Comparison of ENCODE assay signal across 18 cellular contexts in genomic region chr1:200634449-200635122, GRCh38. TPM values are rescaled to one million over a fixed set of nuclear protein-coding genes. Genes with fewer than 3 reads are reported as not detected.
DNase-seq lines count a peak whose midpoint lies in the region; ATAC-seq and TF ChIP-seq lines count a peak whose summit lies in the region.
"Had no signal": no experiment of that assay in that cellular context is flagged by ENCODE, and none has a peak within 500 bp of the region (broad histone marks: within the 10 kb centered on the region; RNA-seq: fewer than 3 reads in every experiment).

No MANE protein-coding gene starts in this region.

- H4K20me1 ChIP-seq in H9 (ENCODE audit: control insufficient read depth, insufficient read depth, insufficient read length) = no peaks in the 10 kb centered on the region
- no peaks in the 10 kb centered on the region for H4K20me1 ChIP-seq in PC-3 (ENCODE audit: low read length)
- H4K20me1 ChIP-seq in neural progenitor cell (ENCODE audit: low read depth) = no peaks in the 10 kb centered on the region

- H3K27ac Mint-ChIP-seq in H9 (no peak overlapping the region), neural progenitor cell (no peak overlapping the region)
- H3K27ac Mint-ChIP-seq: dendritic cell treated with granulocyte-macrophage colony-stimulating factor and Interleukin-4, amounts not matched to agents 40 ng/mL and 50 ng/mL, for 4 days; stimulated activated naive B cell treated with anti-CD40 and anti-IgM and Interleukin-4, amounts not matched to agents 10 μg/mL and 1 μg/mL and 100 μg/mL, for 72 hours; WTC11 had no signal

- H3K9me3 ChIP-seq in H9 (ENCODE audit: control insufficient read depth, low read depth, low read length) = no peaks in the 10 kb centered on the region
- no peaks in the 10 kb centered on the region for H3K9me3 ChIP-seq in PC-3 (ENCODE audit: low read length)
- no peaks in the 10 kb centered on the region for H3K9me3 ChIP-seq in neural progenitor cell (ENCODE audit: low read depth)
- H3K9me3 ChIP-seq in ovary = no peaks in the 10 kb centered on the region
- H3K9me3 ChIP-seq: vagina had no signal

- no peaks in the 10 kb centered on the region for H3K27me3 ChIP-seq in H9 (ENCODE audit: insufficient read depth, low read length)
- no peaks in the 10 kb centered on the region for H3K27me3 ChIP-seq in PC-3 (ENCODE audit: low read length)
- no peaks in the 10 kb centered on the region for H3K27me3 ChIP-seq in neural progenitor cell
- H3K27me3 ChIP-seq in ovary = no peaks in the 10 kb centered on the region
- H3K27me3 ChIP-seq: vagina had no signal

- no peaks in the 10 kb centered on the region for H3K27me3 Mint-ChIP-seq in H9 (ENCODE audit: low read depth)
- no peaks in the 10 kb centered on the region for H3K27me3 Mint-ChIP-seq in neural progenitor cell (ENCODE audit: insufficient read depth, low read depth)

- BruUV-seq in PC-3 (replicated peaks; lab: Mats Ljungman, UMichigan) = no TSS peak

- no peak overlapping the region for H4K5ac ChIP-seq in H9 (ENCODE audit: insufficient read length, low read depth, low read length)

- CTCF ChIA-PET in PC-3 (lab: Charles Lee) = no interaction called here

- POLR2A ChIA-PET in PC-3 (lab: Charles Lee; ENCODE audit: unreplicated experiment) = no interaction called here

- H3K9ac ChIP-seq in H9 (ENCODE audit: extremely low read depth, insufficient read length, low read length) = no peak overlapping the region
- no peak overlapping the region for H3K9ac ChIP-seq in PC-3 (ENCODE audit: low read length)
- H3K9ac ChIP-seq in neural progenitor cell = no peak overlapping the region

- H3K4me1 ChIP-seq in H9 (ENCODE audit: insufficient read depth, low read length) (peaks cover 6% of the 10 kb centered on the region), PC-3 (ENCODE audit: insufficient read depth, low read length) (peaks cover 2% of the 10 kb centered on the region), neural progenitor cell (no peaks in the 10 kb centered on the region), ovary (ENCODE audit: insufficient read depth) (no peaks in the 10 kb centered on the region)
- H3K4me1 ChIP-seq: vagina had no signal

- no peaks in the 10 kb centered on the region for H3K9me2 ChIP-seq in PC-3 (replicated peaks; ENCODE audit: low read length)

- H3K18ac ChIP-seq in H9 (ENCODE audit: insufficient read length, low read depth, low read length) = no peak overlapping the region

- TF ChIP-seq POLR2A in ovary (IDR thresholded peaks at IDR 0.05) = no peak

- H2BK12ac ChIP-seq in H9 (ENCODE audit: insufficient read length, low read depth, low read length) = no peak overlapping the region

- H3K4me1 Mint-ChIP-seq in H9 (peaks cover 5 to 14% of the 10 kb centered on the region in 2 experiments), neural progenitor cell (no peaks in the 10 kb centered on the region)

- H3K4me2 ChIP-seq in H9 (ENCODE audit: insufficient read depth, insufficient read length, low read length) (no peak overlapping the region), PC-3 (ENCODE audit: low read length) (no peak overlapping the region), neural progenitor cell (no peak overlapping the region)

- no peak overlapping the region for H3K4me3 Mint-ChIP-seq in H9
- H3K4me3 Mint-ChIP-seq in neural progenitor cell = no peak overlapping the region
- H3K4me3 Mint-ChIP-seq: dendritic cell treated with granulocyte-macrophage colony-stimulating factor and Interleukin-4, amounts not matched to agents 40 ng/mL and 50 ng/mL, for 4 days; stimulated activated naive B cell treated with anti-CD40 and anti-IgM and Interleukin-4, amounts not matched to agents 10 μg/mL and 1 μg/mL and 100 μg/mL, for 72 hours; WTC11 had no signal

- H3K36me3 Mint-ChIP-seq in H9 (ENCODE audit: insufficient read depth in 1 of 3, low read depth in 3 of 3) (no peaks in the 10 kb centered on the region), neural progenitor cell (no peaks in the 10 kb centered on the region)
- H3K36me3 Mint-ChIP-seq: WTC11 had no signal

- no peaks in the 10 kb centered on the region for H3K36me3 ChIP-seq in PC-3 (ENCODE audit: low read depth, low read length)
- no peaks in the 10 kb centered on the region for H3K36me3 ChIP-seq in neural progenitor cell
- H3K36me3 ChIP-seq in ovary = no peaks in the 10 kb centered on the region
- H3K36me3 ChIP-seq: vagina had no signal

- H3K23me2 ChIP-seq in H9 (ENCODE audit: insufficient read length, low read depth, low read length, poor library complexity, severe bottlenecking) = no peaks in the 10 kb centered on the region

- TF ChIP-seq CTCF in GM12872 (IDR thresholded peaks at IDR 0.05; ENCODE audit: insufficient read depth, low read depth, low read length) = peak; percentile 57; the same call in 2 of the 3 replicates
- TF ChIP-seq CTCF in H9 (conservative IDR thresholded peaks at IDR 0.05) = peak; percentile 53
- TF ChIP-seq CTCF in PC-3 (conservative IDR thresholded peaks at IDR 0.05; ENCODE audit: low read depth, low read length) = peak; percentile 60
- TF ChIP-seq CTCF in neural progenitor cell (IDR thresholded peaks at IDR 0.05) = peak; percentile 25
- no peak for TF ChIP-seq CTCF in ovary (IDR thresholded peaks at IDR 0.05)

- intact Hi-C loops in PC-3 (cut with micrococcal nuclease) (no loop called here), ovary (cut with DNase I) (no loop called here)

- H2BK20ac ChIP-seq in H9 (ENCODE audit: low read depth, low read length, poor library complexity, severe bottlenecking) = no peak overlapping the region

- H3K56ac ChIP-seq in H9 (ENCODE audit: insufficient read length, low read depth, low read length) = no peak overlapping the region

- H3F3A ChIP-seq in PC-3 (ENCODE audit: low read length, unreplicated experiment) = no peaks in the 10 kb centered on the region
- no peaks in the 10 kb centered on the region for H3F3A ChIP-seq in neural progenitor cell (ENCODE audit: low read depth)

- H4K91ac ChIP-seq in H9 (ENCODE audit: insufficient read length, low read depth, low read length) = no peak overlapping the region

- no peak overlapping the region for H2AK5ac ChIP-seq in H9 (ENCODE audit: insufficient read length, low read length)

- no peak overlapping the region for H2AFZ ChIP-seq in H9 (ENCODE audit: low read length)
- no peak overlapping the region for H2AFZ ChIP-seq in PC-3 (ENCODE audit: low read length)
- H2AFZ ChIP-seq in neural progenitor cell (replicated peaks) = no peak overlapping the region

- TF ChIP-seq EP300 in ovary (IDR thresholded peaks at IDR 0.05) = no peak

- H3K4ac ChIP-seq in H9 (ENCODE audit: low read depth, low read length) = no peak overlapping the region

- ATAC-seq in PC-3 (no peak), HG02759 (IDR thresholded peaks at IDR 0.05; ENCODE audit: unreplicated experiment) (no peak)
- ATAC-seq: esophagus mucosa; left cardiac atrium; stimulated activated naive B cell treated with anti-CD40 and anti-IgM and Interleukin-4, amounts not matched to agents 10 μg/mL and 1 μg/mL and 100 μg/mL, for 72 hours; WTC11 had no signal

- no peak overlapping the region for H3K23ac ChIP-seq in H9 (ENCODE audit: insufficient read length, low read depth, low read length)

- H2BK15ac ChIP-seq in H9 (ENCODE audit: low read depth, low read length) = no peak overlapping the region

- no peak overlapping the region for H2BK120ac ChIP-seq in H9 (ENCODE audit: low read depth, low read length, poor library complexity, severe bottlenecking)

- H3K9me3 Mint-ChIP-seq in H9 = no peaks in the 10 kb centered on the region
- no peaks in the 10 kb centered on the region for H3K9me3 Mint-ChIP-seq in neural progenitor cell
- H3K9me3 Mint-ChIP-seq: dendritic cell treated with granulocyte-macrophage colony-stimulating factor and Interleukin-4, amounts not matched to agents 40 ng/mL and 50 ng/mL, for 4 days; stimulated activated naive B cell treated with anti-CD40 and anti-IgM and Interleukin-4, amounts not matched to agents 10 μg/mL and 1 μg/mL and 100 μg/mL, for 72 hours; WTC11 had no signal

- H3K4me3 ChIP-seq in PC-3 (ENCODE audit: low read length) (no peak overlapping the region), neural progenitor cell (no peak overlapping the region), ovary (no peak overlapping the region)
- H3K4me3 ChIP-seq: skin epidermis, vagina had no signal

- H3K79me2 ChIP-seq in H9 (ENCODE audit: insufficient read depth, low read length) (no peaks in the 10 kb centered on the region), PC-3 (ENCODE audit: low read length) (no peaks in the 10 kb centered on the region), neural progenitor cell (ENCODE audit: low read depth) (no peaks in the 10 kb centered on the region)

- no peak overlapping the region for H3K14ac ChIP-seq in H9 (ENCODE audit: insufficient read depth, low read length)

- no peak overlapping the region for H2BK5ac ChIP-seq in H9 (ENCODE audit: insufficient read length, low read length)

- DNase-seq in H9 (no peak), PC-3 (no peak), neural progenitor cell (ENCODE audit: low spot score) (no peak), HuH-7.5 (ENCODE audit: low spot score) (no peak), ovary (no peak)
- DNase-seq: C1 segment of cervical spinal cord; hippocampal formation; left cardiac atrium; NCI-H146; NCI-H446; stimulated activated naive B cell treated with anti-CD40 and anti-IgM and Interleukin-4, amounts not matched to agents 10 μg/mL and 1 μg/mL and 100 μg/mL, for 72 hours had no signal

- H4K8ac ChIP-seq in H9 (replicated peaks; ENCODE audit: insufficient read length, low read depth, low read length) = no peak overlapping the region

- WGBS in H9 (ENCODE audit: extremely low coverage, insufficient read length, low lambda C conversion rate) = no CpG with 5 or more reads among the region's 1 CpG
- WGBS in ovary, 3 donors = 0% methylated on average over 1 of the region's 1 CpG

- no peaks in the 10 kb centered on the region for H3K79me1 ChIP-seq in H9 (ENCODE audit: insufficient read depth, low read depth, low read length, poor library complexity, severe bottlenecking)

- H3K27ac ChIP-seq in H9 (ENCODE audit: insufficient read length, low read depth, low read length) = no peak overlapping the region
- H3K27ac ChIP-seq in PC-3 (ENCODE audit: low read length) = no peak overlapping the region
- no peak overlapping the region for H3K27ac ChIP-seq in neural progenitor cell
- H3K27ac ChIP-seq in ovary = no peak overlapping the region
- H3K27ac ChIP-seq: skin epidermis, vagina had no signal

- no peak overlapping the region for H3T11ph ChIP-seq in H9 (ENCODE audit: low read length)

RNA-seq across cellular contexts. Expression of gene KIF14, which starts 14.0 kb away (rescaled TPM):
- total RNA-seq in H9 (2021) (17.9 and 18.2 TPM in 2 replicates), PC-3 (2014; rRNA removed) (23.6 and 23.7 TPM in 2 replicates), neural progenitor cell (ENCODE audit: low replicate concordance) (39.0 and 60.2 TPM in 2 replicates), ovary (under 1 TPM in 5 of 7 donors, not detected in 2; 0.03 to 0.40 (median 0.11) TPM)
- polyA plus RNA-seq in ovary = under 1 TPM; 0.06 to 0.23 TPM

RNA-seq across cellular contexts. Expression of gene DDX59, which starts 35.1 kb away (rescaled TPM):
- 13.9 and 14.0 TPM in 2 replicates for total RNA-seq in H9 (2021)
- 24.6 and 29.4 TPM in 2 replicates for total RNA-seq in PC-3 (2014; rRNA removed)
- 27.9 and 40.7 TPM in 2 replicates for total RNA-seq in neural progenitor cell (ENCODE audit: low replicate concordance)
- total RNA-seq in ovary = 10 to 100 TPM; 16.4 to 25.6 (median 19.5) TPM
- 10 to 100 TPM; 17.6 to 29.1 TPM for polyA plus RNA-seq in ovary

Comparison
In these comparisons a context has a peak if more than half of its experiments do, and no peak if none do; other contexts are left out.
1. CTCF ChIP-seq: peak in GM12872 (single experiment), H9 (single experiment), PC-3 (single experiment) and neural progenitor cell (single experiment); none in ovary (0 of 3).
2. RNA of gene KIF14, which starts 14.0 kb away (total RNA-seq): 39.0 to 60.2 TPM in neural progenitor cell, 23.6 to 23.7 TPM in PC-3 and 17.9 to 18.2 TPM in H9; 0.03 to 0.40 TPM in ovary; every median in the first group is over 10 times any median in the second.